Comparison of ENCODE assay signal across 8 cellular contexts in genomic region chr1:210373878-210374599, GRCh38. TPM values are rescaled to one million over a fixed set of nuclear protein-coding genes. Genes with fewer than 3 reads are reported as not detected.
A peak's percentile ranks its signal among the peaks of the same experiment; 100 is the strongest.
DNase-seq lines count a peak whose midpoint lies in the region; ATAC-seq and TF ChIP-seq lines count a peak whose summit lies in the region.

No MANE protein-coding gene starts in this region.

- WGBS in stomach, 5 donors = 34 to 51% (median 41%) methylated on average over 9 of the region's 9 CpGs

- peak; percentile 96 for TF ChIP-seq CTCF in AG04450 (IDR thresholded peaks at IDR 0.05; ENCODE audit: low read depth, low read length)
- TF ChIP-seq CTCF in stomach (IDR thresholded peaks at IDR 0.05) = peak in 4 of 7 experiments; percentile 10 to 68 (median 33)

- peak overlapping the region; percentile 59 for H3K27ac ChIP-seq in AG04450 (ENCODE audit: low read depth, low read length)
- peak overlapping the region in 3 of 5 donors; percentile 16 to 57 (median 55) for H3K27ac ChIP-seq in stomach

- H3K9me3 ChIP-seq in AG04450 (ENCODE audit: control insufficient read depth, insufficient read depth, low read length) (no peaks in the 10 kb centered on the region), stomach (no peaks in the 10 kb centered on the region)

- H3K4me3 ChIP-seq in AG04450 (ENCODE audit: low read depth, low read length) (no peak overlapping the region), stomach (no peak overlapping the region)

- peak; percentile 83 for DNase-seq in AG04450 (ENCODE audit: low read depth, low spot score)
- DNase-seq in NCI-H2081 treated with DMSO at 0.1 percent for 48 hours (lab: John Stamatoyannopoulos, UW) = peak; percentile 45
- DNase-seq in activated CD4-positive, alpha-beta T cell treated with anti-CD3 and anti-CD28 coated beads for 1 hour = peak; percentile 21
- peak; percentile 26 for DNase-seq in effector CD4-positive, alpha-beta T cell
- peak; percentile 84 for DNase-seq in myocyte (ENCODE audit: low read depth)
- DNase-seq in stomach = peak; percentile 52

- peak; percentile 68 for ATAC-seq in GM18505 (IDR thresholded peaks at IDR 0.05; ENCODE audit: unreplicated experiment)
- peak; percentile 73 for ATAC-seq in HG02884 (IDR thresholded peaks at IDR 0.05; ENCODE audit: unreplicated experiment)

- TF ChIP-seq EP300 in stomach (IDR thresholded peaks at IDR 0.05) = no peak

- no peaks in the 10 kb centered on the region for H3K27me3 ChIP-seq in AG04450 (ENCODE audit: control insufficient read depth, insufficient read depth, low read length)
- no peaks in the 10 kb centered on the region for H3K27me3 ChIP-seq in stomach

- intact Hi-C loops in stomach (cut with DNase I; ENCODE audit: low total_unique reads) = no loop called here

- CTCF ChIA-PET in AG04450 (lab: Charles Lee) = interaction anchor here (0.5 to 9.5 kb wide), 40 partner anchors 10 to 889 kb away, joined by 3 to 176 read pairs (median 5); partner anchors contain the start of gene HSD11B1

- H3K4me1 ChIP-seq in stomach = peaks cover 0 to 9% (median 4%) of the 10 kb centered on the region in 4 donors

- POLR2A ChIA-PET in AG04450 (lab: Yijun Ruan, JAX) = interaction anchor here (0.6 to 1.9 kb wide), 11 partner anchors 11 to 892 kb away, joined by 3 to 10 read pairs (median 4); no protein-coding TSS in a partner anchor

- TF ChIP-seq POLR2A in GM18505 (IDR thresholded peaks at IDR 0.05; ENCODE audit: borderline replicate concordance, extremely low read depth, insufficient read depth, insufficient read length) (peak; percentile 94), stomach (IDR thresholded peaks at IDR 0.05) (no peak)

- no peaks in the 10 kb centered on the region for H3K36me3 ChIP-seq in stomach

RNA-seq across cellular contexts. Expression of gene HHAT, which starts 45.3 kb away (rescaled TPM):
- 4.8 and 5.1 TPM in 2 replicates for polyA plus RNA-seq in AG04450 (2011; rRNA removed)
- 10.3 and 13.7 TPM in 2 replicates for polyA minus RNA-seq in AG04450 (2011; rRNA and poly(A)+ RNA removed)
- 24.8 and 36.5 TPM in 2 replicates for total RNA-seq in myocyte
- 37.1 TPM for polyA plus RNA-seq in myocyte (2012)
- 1 to 10 TPM in 3 of 5 donors, under 1 TPM in 2; under 0.01 to 5.8 (median 2.9) TPM for total RNA-seq in stomach
- polyA plus RNA-seq in stomach = 1 to 10 TPM in 2 of 3 donors, under 1 TPM in 1; 0.93 to 2.2 (median 1.1) TPM

Comparison
In these comparisons a context has a peak if more than half of its experiments do, and no peak if none do; other contexts are left out.
1. DNase-seq: peak in every context shown above with its lines; median percentile 84 in myocyte; 83 in AG04450; 52 in stomach; 45 in NCI-H2081 treated with DMSO at 0.1 percent for 48 hours; 26 in effector CD4-positive, alpha-beta T cell; 21 in activated CD4-positive, alpha-beta T cell treated with anti-CD3 and anti-CD28 coated beads for 1 hour.